18 cellular contexts compared by ENCODE assay signal in genomic region chr15:89681146-89681545, GRCh38. TPM values are rescaled to one million over a fixed set of nuclear protein-coding genes. Genes with fewer than 3 reads are reported as not detected.
DNase-seq lines count a peak whose midpoint lies in the region; ATAC-seq, FAIRE-seq and TF ChIP-seq lines count a peak whose summit lies in the region.
"Had no signal": no experiment of that assay in that cellular context is flagged by ENCODE, and none has a peak within 500 bp of the region (broad histone marks: within the 10 kb centered on the region; RNA-seq: fewer than 3 reads in every experiment).

No MANE protein-coding gene starts in this region.

- no peaks in the 10 kb centered on the region for H3K79me2 ChIP-seq in PC-9 (ENCODE audit: low read depth)

- H3K9me2 ChIP-seq in PC-9 (ENCODE audit: insufficient read depth), result no peaks in the 10 kb centered on the region
- H3K9me2 ChIP-seq: SK-N-SH had no signal

- no peak for TF ChIP-seq EP300 in stomach (IDR thresholded peaks at IDR 0.05)

- H3K36me3 ChIP-seq in PC-9 (ENCODE audit: low read depth), result peaks cover 21% of the 10 kb centered on the region; the same call in 1 of the 2 replicates
- H3K36me3 ChIP-seq in right lobe of liver, result peaks cover 0 to 8% (median 5%) of the 10 kb centered on the region in 4 donors
- peaks cover 6 to 36% (median 29%) of the 10 kb centered on the region in 4 donors for H3K36me3 ChIP-seq in stomach

- H2AFZ ChIP-seq in PC-9, result no peak overlapping the region

- no peak for FAIRE-seq in GM12892 (lab: Jason Lieb, UNC)

- DNase-seq in PC-9 (no peak), coronary artery (ENCODE audit: low spot score) (peak; percentile 43), right lobe of liver (no peak), stomach (no peak), GM12892 (ENCODE audit: insufficient read length) (no peak), NCI-H774 (lab: John Stamatoyannopoulos, UW) (no peak)
- DNase-seq in effector CD8-positive, alpha-beta T cell (lab: John Stamatoyannopoulos, UW), result no peak
- no peak for DNase-seq in activated naive CD8-positive, alpha-beta T cell treated with anti-CD3 and anti-CD28 coated beads, Interleukin-2, amount 50 U/mL, for 24 hours
- DNase-seq: activated naive CD8-positive, alpha-beta T cell treated with anti-CD3 and anti-CD28 coated beads, Interleukin-2, amount 10 ng/mL, durations not matched to agents 7 days and 5 days; CD8-positive, alpha-beta memory T cell; central memory CD4-positive, alpha-beta T cell; effector memory CD8-positive, alpha-beta T cell; NCI-H524 treated with DMSO at 0.1 percent for 48 hours; SK-N-SH; T-helper 9 cell had no signal

- H3K27me3 Mint-ChIP-seq in activated naive CD8-positive, alpha-beta T cell treated with anti-CD3 and anti-CD28 coated beads, Interleukin-2, amount 50 U/mL, for 24 hours, result no peaks in the 10 kb centered on the region
- H3K27me3 Mint-ChIP-seq: effector memory CD8-positive, alpha-beta T cell; type B pancreatic cell had no signal

- 21% methylated on average over 2 of the region's 2 CpGs for WGBS in right lobe of liver (ENCODE audit: insufficient coverage, low coverage, low lambda C conversion rate, missing lambda C conversion rate)
- 79 to 89% (median 83%) methylated on average over 2 of the region's 2 CpGs for WGBS in stomach, 5 donors

- H3K9me3 ChIP-seq in PC-9 (ENCODE audit: insufficient read depth, low read depth), result no peaks in the 10 kb centered on the region
- no peaks in the 10 kb centered on the region for H3K9me3 ChIP-seq in right lobe of liver
- H3K9me3 ChIP-seq in stomach, result no peaks in the 10 kb centered on the region
- H3K9me3 ChIP-seq: SK-N-SH had no signal

- BruUV-seq in PC-9 (replicated peaks; lab: Mats Ljungman, UMichigan), result no TSS peak

- no peak overlapping the region for H3K4me3 ChIP-seq in PC-9
- peak overlapping the region; percentile 53 for H3K4me3 ChIP-seq in coronary artery
- H3K4me3 ChIP-seq in right lobe of liver, result no peak overlapping the region
- H3K4me3 ChIP-seq in stomach, result no peak overlapping the region

- no peaks in the 10 kb centered on the region for H3K9me3 Mint-ChIP-seq in activated naive CD8-positive, alpha-beta T cell treated with anti-CD3 and anti-CD28 coated beads, Interleukin-2, amount 50 U/mL, for 24 hours
- H3K9me3 Mint-ChIP-seq: activated naive CD8-positive, alpha-beta T cell treated with anti-CD3 and anti-CD28 coated beads, Interleukin-2, amount 10 ng/mL, durations not matched to agents 7 days and 5 days; CD8-positive, alpha-beta memory T cell; effector memory CD8-positive, alpha-beta T cell; type B pancreatic cell had no signal

- intact Hi-C loops in PC-9 (cut with micrococcal nuclease; ENCODE audit: unreplicated experiment), result no loop called here
- intact Hi-C loops in right lobe of liver (cut with DNase I), result no loop called here
- intact Hi-C loops in stomach (cut with DNase I; ENCODE audit: low total_unique reads), result no loop called here

- peak overlapping the region; percentile 49 for H3K4me2 ChIP-seq in PC-9
- H3K4me2 ChIP-seq: KMS-11 had no signal

- peaks cover 2% of the 10 kb centered on the region for H3K36me3 Mint-ChIP-seq in activated naive CD8-positive, alpha-beta T cell treated with anti-CD3 and anti-CD28 coated beads, Interleukin-2, amount 50 U/mL, for 24 hours (ENCODE audit: low read depth)
- H3K36me3 Mint-ChIP-seq: activated naive CD8-positive, alpha-beta T cell treated with anti-CD3 and anti-CD28 coated beads, Interleukin-2, amount 10 ng/mL, durations not matched to agents 7 days and 5 days had no signal

- CTCF ChIA-PET in PC-9 (lab: Charles Lee), result no interaction called here

- ATAC-seq in right lobe of liver, result peak; percentile 17 to 39 (median 18)
- no peak for ATAC-seq in activated naive CD8-positive, alpha-beta T cell treated with anti-CD3 and anti-CD28 coated beads, Interleukin-2, amount 50 U/mL, for 24 hours
- ATAC-seq: activated CD4-positive, CD25-positive, alpha-beta regulatory T cell treated with anti-CD3 and anti-CD28 coated beads, Interleukin-2, amount 50 U/mL, for 24 hours; effector memory CD8-positive, alpha-beta T cell had no signal

- H3K27ac Mint-ChIP-seq in activated naive CD8-positive, alpha-beta T cell treated with anti-CD3 and anti-CD28 coated beads, Interleukin-2, amount 50 U/mL, for 24 hours, result no peak overlapping the region
- H3K27ac Mint-ChIP-seq: activated naive CD8-positive, alpha-beta T cell treated with anti-CD3 and anti-CD28 coated beads, Interleukin-2, amount 10 ng/mL, durations not matched to agents 7 days and 5 days; CD8-positive, alpha-beta memory T cell; effector memory CD8-positive, alpha-beta T cell had no signal

- H3K27ac ChIP-seq in PC-9, result peak overlapping the region; percentile 50; the same call in 1 of the 2 replicates
- peak overlapping the region in 1 of 2 donors; percentile 80 for H3K27ac ChIP-seq in coronary artery
- H3K27ac ChIP-seq in right lobe of liver, result peak overlapping the region; percentile 6 to 84 (median 63)
- peak overlapping the region; percentile 63 to 85 (median 65) for H3K27ac ChIP-seq in stomach
- H3K27ac ChIP-seq: KMS-11 had no signal

- POLR2A ChIA-PET in PC-9 (lab: Charles Lee; ENCODE audit: unreplicated experiment), result interaction anchor here (1.0 kb wide), 1 partner anchor 18 kb away, joined by 7 read pairs; no protein-coding TSS in a partner anchor

- H4K20me1 ChIP-seq in PC-9 (ENCODE audit: insufficient read depth), result no peaks in the 10 kb centered on the region

- H3K4me3 Mint-ChIP-seq in activated naive CD8-positive, alpha-beta T cell treated with anti-CD3 and anti-CD28 coated beads, Interleukin-2, amount 50 U/mL, for 24 hours, result no peak overlapping the region
- H3K4me3 Mint-ChIP-seq: activated naive CD8-positive, alpha-beta T cell treated with anti-CD3 and anti-CD28 coated beads, Interleukin-2, amount 10 ng/mL, durations not matched to agents 7 days and 5 days; CD8-positive, alpha-beta memory T cell; effector memory CD8-positive, alpha-beta T cell; type B pancreatic cell had no signal

- H3K4me1 ChIP-seq in PC-9 (replicated peaks; ENCODE audit: insufficient read depth), result peaks cover 26% of the 10 kb centered on the region
- peaks cover 2 to 35% (median 19%) of the 10 kb centered on the region in 4 donors for H3K4me1 ChIP-seq in right lobe of liver
- peaks cover 9 to 33% (median 31%) of the 10 kb centered on the region in 4 donors for H3K4me1 ChIP-seq in stomach

- peaks cover 15% of the 10 kb centered on the region for H3F3A ChIP-seq in PC-9 (ENCODE audit: insufficient read depth, low read depth)

- no peaks in the 10 kb centered on the region for H3K4me1 Mint-ChIP-seq in activated naive CD8-positive, alpha-beta T cell treated with anti-CD3 and anti-CD28 coated beads, Interleukin-2, amount 50 U/mL, for 24 hours
- H3K4me1 Mint-ChIP-seq: activated naive CD8-positive, alpha-beta T cell treated with anti-CD3 and anti-CD28 coated beads, Interleukin-2, amount 10 ng/mL, durations not matched to agents 7 days and 5 days; CD8-positive, alpha-beta memory T cell had no signal

- no peaks in the 10 kb centered on the region for H3K27me3 ChIP-seq in PC-9 (ENCODE audit: insufficient read depth, low read depth)
- H3K27me3 ChIP-seq in right lobe of liver, result no peaks in the 10 kb centered on the region
- H3K27me3 ChIP-seq in stomach, result no peaks in the 10 kb centered on the region

- TF ChIP-seq POLR2A in right lobe of liver (IDR thresholded peaks at IDR 0.05), result no peak
- TF ChIP-seq POLR2A in stomach (IDR thresholded peaks at IDR 0.05), result no peak
- no peak for TF ChIP-seq POLR2A in GM12892 (IDR thresholded peaks at IDR 0.05; ENCODE audit: low read depth, low read length)

- TF ChIP-seq CTCF in PC-9 (conservative IDR thresholded peaks at IDR 0.05) (no peak), coronary artery (IDR thresholded peaks at IDR 0.05) (no peak), right lobe of liver (IDR thresholded peaks at IDR 0.05) (no peak), stomach (IDR thresholded peaks at IDR 0.05) (no peak)

RNA-seq across cellular contexts. Expression of gene PLIN1, which starts 2.0 kb away (rescaled TPM):
- 1.0 and 1.3 TPM in 2 replicates for total RNA-seq in PC-9 (2021)
- 10 to 100 TPM in 4 of 6 experiments, 1 to 10 TPM in 2; 2.5 to 28.8 (median 18.6) TPM for total RNA-seq in right lobe of liver
- total RNA-seq in stomach, result 1 to 10 TPM; 2.2 to 7.6 (median 3.8) TPM
- polyA plus RNA-seq in stomach, result 1 to 10 TPM in 2 of 3 donors, under 1 TPM in 1; 0.12 to 5.5 (median 1.6) TPM
- not detected for polyA plus RNA-seq in GM12892 (2012; ENCODE audit: missing spikeins)
- polyA plus RNA-seq: CD8-positive, alpha-beta memory T cell had no signal

RNA-seq across cellular contexts. Expression of gene PEX11A, which starts 9.4 kb away (rescaled TPM):
- total RNA-seq in PC-9 (2021) (11.7 and 12.8 TPM in 2 replicates), right lobe of liver (10 to 100 TPM in 5 of 6 experiments, 1 to 10 TPM in 1; 6.9 to 30.9 (median 22.6) TPM), stomach (10 to 100 TPM in 1 of 5 donors, 1 to 10 TPM in 3, not detected in 1; 2.3 to 11.2 (median 2.9) TPM)
- polyA plus RNA-seq in stomach, result 1 to 10 TPM; 6.8 to 8.1 (median 7.5) TPM
- polyA plus RNA-seq in GM12892 (2012; ENCODE audit: missing spikeins), result 3.4 TPM

RNA-seq across cellular contexts. Expression of gene WDR93, which starts 9.5 kb away (rescaled TPM):
- total RNA-seq in PC-9 (2021) (1.1 and 1.8 TPM in 2 replicates), right lobe of liver (not detected), stomach (not detected)
- polyA plus RNA-seq in stomach, result under 1 TPM in 1 of 3 donors, not detected in 2; 0.10 TPM
- polyA plus RNA-seq in GM12892 (2012; ENCODE audit: missing spikeins), result not detected
- total RNA-seq: activated naive CD8-positive, alpha-beta T cell treated with anti-CD3 and anti-CD28 coated beads, Interleukin-2, amount 10 ng/mL, durations not matched to agents 7 days and 5 days; CD8-positive, alpha-beta memory T cell had no signal

RNA-seq across cellular contexts. Expression of gene KIF7, which starts 25.9 kb away (rescaled TPM):
- total RNA-seq in PC-9 (2021) (13.3 and 15.7 TPM in 2 replicates), right lobe of liver (under 1 TPM; 0.34 to 0.92 (median 0.48) TPM), stomach (10 to 100 TPM in 1 of 5 donors, 1 to 10 TPM in 3, not detected in 1; 3.0 to 13.9 (median 7.9) TPM)
- polyA plus RNA-seq in stomach, result 1 to 10 TPM; 1.7 to 2.3 (median 1.7) TPM
- polyA plus RNA-seq in GM12892 (2012; ENCODE audit: missing spikeins), result 0.08 TPM
- polyA plus RNA-seq: CD8-positive, alpha-beta memory T cell had no signal
